Comparison of ENCODE assay signal across 30 cellular contexts in genomic region chr2:199490049-199490448, GRCh38. TPM values are rescaled to one million over a fixed set of nuclear protein-coding genes. Genes with fewer than 3 reads are reported as not detected.
"Had no signal": no experiment of that assay in that cellular context is flagged by ENCODE, and none has a peak within 500 bp of the region (broad histone marks: within the 10 kb centered on the region; RNA-seq: fewer than 3 reads in every experiment).

No MANE protein-coding gene starts in this region.

- H3K36me3 Mint-ChIP-seq: activated CD4-positive, alpha-beta memory T cell treated with anti-CD3 and anti-CD28 coated beads for 36 hours; activated naive CD4-positive, alpha-beta T cell treated with anti-CD3 and anti-CD28 coated beads, Interleukin-2, amount 50 U/mL, for 24 hours; immature natural killer cell; mesothelial cell of epicardium had no signal

- H3K27ac ChIP-seq: breast epithelium, heart left ventricle, ovary, right lobe of liver, testis, transverse colon, VCaP had no signal

- H3K4me3 Mint-ChIP-seq: activated CD4-positive, alpha-beta memory T cell treated with anti-CD3 and anti-CD28 coated beads for 36 hours; activated naive CD4-positive, alpha-beta T cell treated with anti-CD3 and anti-CD28 coated beads, Interleukin-2, amount 50 U/mL, for 24 hours; activated naive CD8-positive, alpha-beta T cell treated with anti-CD3 and anti-CD28 coated beads, Interleukin-2, amount 50 U/mL, for 24 hours; activated T-helper 1 cell treated with anti-CD3 and anti-CD28 coated beads, Interleukin-12 subunit alpha, Interleukin-12 subunit beta, Interleukin-2, Interleukin-4 antibody, amounts not matched to agents 30 ng/mL and 10 ng/mL and 1 ng/mL, durations not matched to agents 14 hours and 24 hours and 36 hours; dendritic cell treated with granulocyte-macrophage colony-stimulating factor and Interleukin-4, amounts not matched to agents 40 ng/mL and 50 ng/mL, for 4 days; endodermal cell; immature natural killer cell; mesothelial cell of epicardium; naive B cell; nephron progenitor cell had no signal

- H3K36me3 ChIP-seq: breast epithelium, heart left ventricle, ovary, right lobe of liver, transverse colon had no signal

- H3K9me3 ChIP-seq: breast epithelium, heart left ventricle, ovary, right lobe of liver, testis, transverse colon had no signal

- H3K4me1 ChIP-seq: breast epithelium, heart left ventricle, right lobe of liver, testis had no signal

- ATAC-seq: activated naive CD8-positive, alpha-beta T cell treated with anti-CD3 and anti-CD28 coated beads, Interleukin-2, amount 50 U/mL, for 24 hours; esophagus mucosa; heart left ventricle; right lobe of liver; stimulated activated naive CD8-positive, alpha-beta T cell treated with anti-CD3 and anti-CD28 coated beads, Interleukin-15, Interleukin-2, amounts not matched to agents 100 U/mL and 50 U/mL, for 24 hours had no signal

- H3K4me3 ChIP-seq: breast epithelium, heart left ventricle, ovary, right lobe of liver, testis, transverse colon had no signal

- H3K27me3 ChIP-seq: breast epithelium, ovary, right lobe of liver, testis had no signal

- H3K9me3 Mint-ChIP-seq: activated CD4-positive, alpha-beta memory T cell treated with anti-CD3 and anti-CD28 coated beads for 36 hours; activated naive CD4-positive, alpha-beta T cell treated with anti-CD3 and anti-CD28 coated beads, Interleukin-2, amount 50 U/mL, for 24 hours; activated naive CD8-positive, alpha-beta T cell treated with anti-CD3 and anti-CD28 coated beads, Interleukin-2, amount 50 U/mL, for 24 hours; activated T-helper 1 cell treated with anti-CD3 and anti-CD28 coated beads, Interleukin-12 subunit alpha, Interleukin-12 subunit beta, Interleukin-2, Interleukin-4 antibody, amounts not matched to agents 30 ng/mL and 10 ng/mL and 1 ng/mL, durations not matched to agents 14 hours and 24 hours and 36 hours; dendritic cell treated with granulocyte-macrophage colony-stimulating factor and Interleukin-4, amounts not matched to agents 40 ng/mL and 50 ng/mL, for 4 days; endodermal cell; mesothelial cell of epicardium; naive B cell; nephron progenitor cell had no signal

- H3K27ac Mint-ChIP-seq: activated CD4-positive, alpha-beta memory T cell treated with anti-CD3 and anti-CD28 coated beads for 36 hours; activated naive CD4-positive, alpha-beta T cell treated with anti-CD3 and anti-CD28 coated beads, Interleukin-2, amount 50 U/mL, for 24 hours; activated naive CD8-positive, alpha-beta T cell treated with anti-CD3 and anti-CD28 coated beads, Interleukin-2, amount 50 U/mL, for 24 hours; activated T-helper 1 cell treated with anti-CD3 and anti-CD28 coated beads, Interleukin-12 subunit alpha, Interleukin-12 subunit beta, Interleukin-2, Interleukin-4 antibody, amounts not matched to agents 30 ng/mL and 10 ng/mL and 1 ng/mL, durations not matched to agents 14 hours and 24 hours and 36 hours; dendritic cell treated with granulocyte-macrophage colony-stimulating factor and Interleukin-4, amounts not matched to agents 40 ng/mL and 50 ng/mL, for 4 days; endodermal cell; immature natural killer cell; mesothelial cell of epicardium; naive B cell; progenitor cell of endocrine pancreas had no signal

- DNase-seq: activated CD4-positive, alpha-beta memory T cell treated with anti-CD3 and anti-CD28 coated beads for 36 hours; activated CD4-positive, alpha-beta T cell treated with anti-CD3 and anti-CD28 coated beads for 48 hours; activated CD8-positive, alpha-beta memory T cell treated with anti-CD3 and anti-CD28 coated beads, Interleukin-2, amount 50 U/mL, for 4 hours; activated gamma-delta T cell treated with Interleukin-2 at 50 U/mL for 16 hours; activated naive CD8-positive, alpha-beta T cell treated with anti-CD3 and anti-CD28 coated beads, Interleukin-2, amount 50 U/mL, for 24 hours; activated T-cell treated with anti-CD3 and anti-CD28 coated beads, Interleukin-2, amount 50 U/mL, for 1 hour; amygdala; central memory CD4-positive, alpha-beta T cell; endodermal cell; foreskin fibroblast; heart left ventricle; hypothalamus; immature natural killer cell; kidney; naive B cell; nephron progenitor cell; ovary; right lobe of liver; stimulated activated CD4-positive, alpha-beta T cell treated with anti-CD3 and anti-CD28 coated beads, Interleukin-2, amount 100 ng/mL, for 48 hours; stimulated activated naive CD8-positive, alpha-beta T cell treated with anti-CD3 and anti-CD28 coated beads, Interleukin-15, Interleukin-2, amounts not matched to agents 100 U/mL and 50 U/mL, for 24 hours; testis; transverse colon had no signal

- H3K4me1 Mint-ChIP-seq: activated naive CD4-positive, alpha-beta T cell treated with anti-CD3 and anti-CD28 coated beads, Interleukin-2, amount 50 U/mL, for 24 hours; activated naive CD8-positive, alpha-beta T cell treated with anti-CD3 and anti-CD28 coated beads, Interleukin-2, amount 50 U/mL, for 24 hours; endodermal cell; immature natural killer cell; naive B cell had no signal

RNA-seq across cellular contexts. Expression of gene SATB2, which starts 32.3 kb away (rescaled TPM):
- total RNA-seq: activated T-helper 1 cell treated with anti-CD3 and anti-CD28 coated beads, Interleukin-12 subunit alpha, Interleukin-12 subunit beta, Interleukin-2, Interleukin-4 antibody, amounts not matched to agents 30 ng/mL and 10 ng/mL and 1 ng/mL, durations not matched to agents 14 hours and 24 hours and 36 hours had no signal
